In genomic region chr20:54107600-54108393, GRCh38 we compare ENCODE assay signal across 21 cellular contexts. TPM values are rescaled to one million over a fixed set of nuclear protein-coding genes. Genes with fewer than 3 reads are reported as not detected.
DNase-seq lines count a peak whose midpoint lies in the region; ATAC-seq and TF ChIP-seq lines count a peak whose summit lies in the region.
"Had no signal": no experiment of that assay in that cellular context is flagged by ENCODE, and none has a peak within 500 bp of the region (broad histone marks: within the 10 kb centered on the region; RNA-seq: fewer than 3 reads in every experiment).

No MANE protein-coding gene starts in this region.

- H3K27me3 ChIP-seq in mucosa of rectum (ENCODE audit: control insufficient read depth in 2 of 2, insufficient read depth in 2 of 2, low read length in 2 of 2), result no peaks in the 10 kb centered on the region

- CTCF ChIA-PET in Calu3 (lab: Charles Lee) (interaction anchor here (0.6 to 2.7 kb wide), 10 partner anchors 8 to 221 kb away, joined by 3 to 7 read pairs (median 6); partner anchors contain the start of gene PFDN4), RWPE1 (lab: Yijun Ruan, JAX) (no interaction called here)

- POLR2A ChIA-PET in RWPE1 (lab: Yijun Ruan, JAX; ENCODE audit: low non-redundant PET), result no interaction called here

- TF ChIP-seq CTCF in Calu3 (IDR thresholded peaks at IDR 0.05; ENCODE audit: unreplicated experiment), result no peak
- no peak for TF ChIP-seq CTCF in RWPE1 (conservative IDR thresholded peaks at IDR 0.05; ENCODE audit: low read depth)
- no peak for TF ChIP-seq CTCF in fibroblast of pulmonary artery (IDR thresholded peaks at IDR 0.05; ENCODE audit: low read length, missing control alignments)

- peak overlapping the region; percentile 55 for H3K4me3 Mint-ChIP-seq in Calu3 (ENCODE audit: low read depth, unreplicated experiment)
- H3K4me3 Mint-ChIP-seq: activated CD4-positive, alpha-beta T cell treated with anti-CD3 and anti-CD28 coated beads, Interleukin-2, amount 10 ng/mL, durations not matched to agents 24 days and 14 days had no signal

- ATAC-seq in HG03039 (IDR thresholded peaks at IDR 0.05; ENCODE audit: unreplicated experiment) (no peak), GM18907 (IDR thresholded peaks at IDR 0.05; ENCODE audit: unreplicated experiment) (no peak), HG03432 (IDR thresholded peaks at IDR 0.05; ENCODE audit: unreplicated experiment) (no peak)
- ATAC-seq: left ventricle myocardium superior, SK-N-SH treated with all-trans-retinoic acid at 6 μM for 48 hours had no signal

- H3K27ac Mint-ChIP-seq in Calu3 (ENCODE audit: unreplicated experiment), result peak overlapping the region; percentile 83
- H3K27ac Mint-ChIP-seq: activated CD4-positive, alpha-beta T cell treated with anti-CD3 and anti-CD28 coated beads, Interleukin-2, amount 10 ng/mL, durations not matched to agents 24 days and 14 days had no signal

- H3K36me3 Mint-ChIP-seq in Calu3 (ENCODE audit: insufficient read depth, unreplicated experiment), result peaks cover 19% of the 10 kb centered on the region

- H3K4me1 ChIP-seq in mucosa of rectum (ENCODE audit: control insufficient read depth in 2 of 2, insufficient read depth in 2 of 2, low read length in 2 of 2), result peaks cover 8 to 22% of the 10 kb centered on the region in 2 donors

- DNase-seq in Calu3 (peak; percentile 81), RWPE1 (ENCODE audit: low spot score) (no peak), fibroblast of pulmonary artery (ENCODE audit: low read depth) (peak; percentile 13), erythroblast (lab: John Stamatoyannopoulos, UW) (no peak)
- DNase-seq: ACHN; activated CD4-positive, alpha-beta T cell treated with anti-CD3 and anti-CD28 coated beads, Interleukin-2, amount 10 ng/mL, durations not matched to agents 24 days and 14 days; C1 segment of cervical spinal cord; dermis blood vessel endothelial cell; left ventricle myocardium superior; MM.1S; NCI-H1694; NCI-H2227 treated with DMSO at 0.1 percent for 48 hours; PC-9; stimulated activated CD4-positive, alpha-beta T cell treated with anti-CD3 and anti-CD28 coated beads, Interleukin-4, amount 100 ng/mL, for 1 hour; T1000 had no signal

- TSS peak; percentile 72 for BruUV-seq in Calu3 (replicated peaks; lab: Mats Ljungman, UMichigan)

- H3K27ac ChIP-seq in RWPE1 (peak overlapping the region; percentile 62), mucosa of rectum (ENCODE audit: low read depth in 2 of 2, low read length in 2 of 2) (peak overlapping the region; percentile 11 to 22)
- H3K27ac ChIP-seq: PC-9 had no signal

- H3K4me3 ChIP-seq in fibroblast of pulmonary artery (replicated peaks; ENCODE audit: low read depth, low read length), result no peak overlapping the region
- no peak overlapping the region for H3K4me3 ChIP-seq in mucosa of rectum (ENCODE audit: low read length in 2 of 2)
- H3K4me3 ChIP-seq: PC-9 had no signal

- no peak for TF ChIP-seq POLR2A in erythroblast (IDR thresholded peaks at IDR 0.05; ENCODE audit: low read length)

- no peaks in the 10 kb centered on the region for H3K27me3 Mint-ChIP-seq in Calu3 (ENCODE audit: unreplicated experiment)

- no peaks in the 10 kb centered on the region for H3K9me3 ChIP-seq in mucosa of rectum (ENCODE audit: control insufficient read depth in 2 of 2, low read length in 2 of 2)

- peaks cover 80% of the 10 kb centered on the region for H3K4me1 Mint-ChIP-seq in Calu3 (ENCODE audit: low read depth, unreplicated experiment)

- H3K36me3 ChIP-seq in mucosa of rectum (ENCODE audit: control insufficient read depth in 2 of 2, insufficient read depth in 2 of 2, low read length in 2 of 2), result no peaks in the 10 kb centered on the region

- no peak overlapping the region for H3K9ac ChIP-seq in mucosa of rectum (ENCODE audit: low read depth in 1 of 2, low read length in 2 of 2)

- intact Hi-C loops in Calu3 (cut with micrococcal nuclease; ENCODE audit: unreplicated experiment), result loop anchor here (1.0 to 10.0 kb wide), 4 partner anchors 16 to 237 kb away; partner anchors contain the start of gene CYP24A1

- peaks cover 3% of the 10 kb centered on the region for H3K9me3 Mint-ChIP-seq in Calu3 (ENCODE audit: low read depth, unreplicated experiment)
- H3K9me3 Mint-ChIP-seq: activated CD4-positive, alpha-beta T cell treated with anti-CD3 and anti-CD28 coated beads, Interleukin-2, amount 10 ng/mL, durations not matched to agents 24 days and 14 days had no signal

RNA-seq across cellular contexts. Expression of gene BCAS1, which starts 37.4 kb away (rescaled TPM):
- total RNA-seq in Calu3 (2022), result 11.1 and 16.9 TPM in 2 replicates
- total RNA-seq: activated CD4-positive, alpha-beta T cell treated with anti-CD3 and anti-CD28 coated beads, Interleukin-2, amount 10 ng/mL, durations not matched to agents 24 days and 14 days; dermis blood vessel endothelial cell; H4; left ventricle myocardium superior had no signal

Comparison
In these comparisons a context has a peak if more than half of its experiments do, and no peak if none do; other contexts are left out.
1. DNase-seq: peak in Calu3 (single experiment) and fibroblast of pulmonary artery (single experiment); none in RWPE1 (single experiment) and erythroblast (0 of 2).